In genomic region chr15:89442671-89443307, GRCh38 we compare ENCODE assay signal across 8 cellular contexts. TPM values are rescaled to one million over a fixed set of nuclear protein-coding genes. Genes with fewer than 3 reads are reported as not detected.
DNase-seq lines count a peak whose midpoint lies in the region; ATAC-seq and TF ChIP-seq lines count a peak whose summit lies in the region.

No MANE protein-coding gene starts in this region.

- ATAC-seq in GM18861 (IDR thresholded peaks at IDR 0.05; ENCODE audit: unreplicated experiment), result no peak
- ATAC-seq in sciatic nerve, result no peak

- intact Hi-C loops in sciatic nerve (cut with DNase I), result no loop called here

- TF ChIP-seq CTCF in GM12874 (IDR thresholded peaks at IDR 0.05; ENCODE audit: insufficient read depth, low read depth, low read length), result peak; percentile 69

- DNase-seq in AG08396 (ENCODE audit: low spot score) (peak; percentile 80), NCI-H2227 treated with DMSO at 0.1 percent for 48 hours (lab: John Stamatoyannopoulos, UW) (peak; percentile 5), globus pallidus (ENCODE audit: low spot score) (peak; percentile 19), sciatic nerve (ENCODE audit: low spot score) (no peak)
- peak; percentile 34 for DNase-seq in activated T-cell treated with anti-CD3 and anti-CD28 coated beads, Interleukin-2, amount 50 U/mL, for 1 hour
- DNase-seq in stimulated activated CD4-positive, alpha-beta T cell treated with anti-CD3 and anti-CD28 coated beads, Interleukin-12 subunit alpha, Interleukin-12 subunit beta, amount 100 ng/mL, for 48 hours (ENCODE audit: low read depth in 2 of 3, low spot score in 1 of 3), result peak; percentile 42 to 59 (median 50)

RNA-seq across cellular contexts. Expression of gene RHCG, which starts 53.6 kb away (rescaled TPM):
- total RNA-seq in sciatic nerve, result not detected
